In the genomic region with DNA sequence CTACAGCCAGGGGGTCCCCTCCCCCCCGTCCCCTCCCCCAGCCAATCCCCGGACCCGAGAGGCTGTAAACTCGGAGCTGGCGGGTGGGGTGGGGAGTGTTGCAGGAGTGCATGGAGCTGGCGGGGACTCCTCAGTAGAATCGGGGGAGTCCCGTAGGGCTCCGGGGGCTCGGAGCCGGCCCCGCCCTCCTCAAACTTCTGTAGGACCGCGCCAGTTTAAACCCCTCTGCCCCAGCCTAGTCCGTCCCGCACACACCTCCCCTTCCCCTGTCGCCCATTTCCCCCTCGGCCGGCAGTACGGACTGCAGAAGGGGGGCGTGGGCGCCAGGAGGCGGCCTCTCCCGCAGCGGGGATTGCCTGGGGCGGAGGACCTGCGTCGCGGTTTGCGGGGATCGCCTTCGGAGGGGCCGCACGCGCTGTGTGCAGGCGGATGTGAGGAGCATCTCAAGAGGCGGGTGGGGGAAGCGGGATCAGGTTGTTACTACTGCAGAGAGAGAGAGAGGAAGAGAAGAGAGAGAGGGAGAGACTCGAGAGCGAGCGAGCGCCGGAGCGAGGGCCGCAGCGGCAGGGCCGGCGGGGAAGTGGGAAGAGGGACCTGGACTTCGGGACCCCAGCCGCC, we compare ENCODE assay signal across 12 cellular contexts. TPM values are rescaled to one million over a fixed set of nuclear protein-coding genes. Genes with fewer than 3 reads are reported as not detected.
DNase-seq lines count a peak whose midpoint lies in the region; ATAC-seq and TF ChIP-seq lines count a peak whose summit lies in the region.
"Not testable (repeated sequence)": the region's sequence is repeated elsewhere in the genome, so short reads cannot be mapped to it uniquely, and the experiment has no call there.
"Had no signal": no experiment of that assay in that cellular context is flagged by ENCODE, and none has a peak within 500 bp of the region (broad histone marks: within the 10 kb centered on the region; RNA-seq: fewer than 3 reads in every experiment).

No MANE protein-coding gene starts in this region.

- not testable (repeated sequence) for TF ChIP-seq CTCF in CD4-positive, alpha-beta T cell (IDR thresholded peaks at IDR 0.05); lower lobe of right lung (IDR thresholded peaks at IDR 0.05); sigmoid colon (IDR thresholded peaks at IDR 0.05)

- H3K4me3 Mint-ChIP-seq in CD4-positive, alpha-beta T cell; activated CD8-positive, alpha-beta memory T cell treated with anti-CD3 and anti-CD28 coated beads, Interleukin-2, amount 10 ng/mL, durations not matched to agents 7 days and 5 days; activated naive CD8-positive, alpha-beta T cell treated with anti-CD3 and anti-CD28 coated beads, Interleukin-2, amount 50 U/mL, for 24 hours; natural killer cell treated with Interleukin-12 subunit alpha and Interleukin-12 subunit beta and Interleukin-15 and Interleukin-18, amount 100 ng/mL, for 72 hours: not testable (repeated sequence)
- peak overlapping the region; percentile 74 for H3K4me3 Mint-ChIP-seq in T-helper 17 cell

- not testable (repeated sequence) for H3K27ac Mint-ChIP-seq in CD4-positive, alpha-beta T cell; T-helper 17 cell; activated CD8-positive, alpha-beta memory T cell treated with anti-CD3 and anti-CD28 coated beads, Interleukin-2, amount 10 ng/mL, durations not matched to agents 7 days and 5 days; activated naive CD8-positive, alpha-beta T cell treated with anti-CD3 and anti-CD28 coated beads, Interleukin-2, amount 50 U/mL, for 24 hours; natural killer cell treated with Interleukin-12 subunit alpha and Interleukin-12 subunit beta and Interleukin-15 and Interleukin-18, amount 100 ng/mL, for 72 hours

- H3K4me3 ChIP-seq in lower lobe of right lung, sigmoid colon: not testable (repeated sequence)

- not testable (repeated sequence) for H3K36me3 ChIP-seq in lower lobe of right lung, sigmoid colon

- not testable (repeated sequence) for H3K27me3 Mint-ChIP-seq in CD4-positive, alpha-beta T cell; T-helper 17 cell; activated CD8-positive, alpha-beta memory T cell treated with anti-CD3 and anti-CD28 coated beads, Interleukin-2, amount 10 ng/mL, durations not matched to agents 7 days and 5 days; activated naive CD8-positive, alpha-beta T cell treated with anti-CD3 and anti-CD28 coated beads, Interleukin-2, amount 50 U/mL, for 24 hours; natural killer cell treated with Interleukin-12 subunit alpha and Interleukin-12 subunit beta and Interleukin-15 and Interleukin-18, amount 100 ng/mL, for 72 hours

- H3K27ac ChIP-seq in CD4-positive, alpha-beta T cell (ENCODE audit: low read depth, low read length); lower lobe of right lung; sigmoid colon: not testable (repeated sequence)

- not testable (repeated sequence) for H3K9me3 ChIP-seq in CD4-positive, alpha-beta T cell (ENCODE audit: control insufficient read depth, low read length); T-helper 17 cell (ENCODE audit: control insufficient read depth, low read length, poor library complexity, severe bottlenecking); lower lobe of right lung; sigmoid colon

- H3K9me3 Mint-ChIP-seq in CD4-positive, alpha-beta T cell; activated CD8-positive, alpha-beta memory T cell treated with anti-CD3 and anti-CD28 coated beads, Interleukin-2, amount 10 ng/mL, durations not matched to agents 7 days and 5 days (ENCODE audit: low read depth); activated naive CD8-positive, alpha-beta T cell treated with anti-CD3 and anti-CD28 coated beads, Interleukin-2, amount 50 U/mL, for 24 hours; natural killer cell treated with Interleukin-12 subunit alpha and Interleukin-12 subunit beta and Interleukin-15 and Interleukin-18, amount 100 ng/mL, for 72 hours: not testable (repeated sequence)

- WGBS in sigmoid colon, 2 donors = 2 to 4% methylated on average over 11 to 17 of the region's 50 CpGs

- not testable (repeated sequence) for TF ChIP-seq EP300 in sigmoid colon (IDR thresholded peaks at IDR 0.05)

- POLR2A ChIA-PET in CD4-positive, alpha-beta T cell (lab: Charles Lee) = not testable (repeated sequence)

- H3K4me1 ChIP-seq in lower lobe of right lung, sigmoid colon: not testable (repeated sequence)

- CTCF ChIA-PET in CD4-positive, alpha-beta T cell (lab: Charles Lee); activated CD8-positive, alpha-beta memory T cell treated with anti-CD3 and anti-CD28 coated beads, Interleukin-2, amount 10 ng/mL, durations not matched to agents 7 days and 5 days (lab: Charles Lee): not testable (repeated sequence)

- ATAC-seq in CD4-positive, alpha-beta T cell (ENCODE audit: poor library complexity) = peak; percentile 74
- ATAC-seq in T-helper 17 cell (peak; percentile 72), lower lobe of right lung (peak; percentile 18 to 33)
- ATAC-seq in activated CD8-positive, alpha-beta memory T cell treated with anti-CD3 and anti-CD28 coated beads, Interleukin-2, amount 10 ng/mL, durations not matched to agents 7 days and 5 days = peak; percentile 76
- peak; percentile 54 for ATAC-seq in activated naive CD8-positive, alpha-beta T cell treated with anti-CD3 and anti-CD28 coated beads, Interleukin-2, amount 50 U/mL, for 24 hours
- peak; percentile 54 to 76 for ATAC-seq in natural killer cell treated with Interleukin-12 subunit alpha and Interleukin-12 subunit beta and Interleukin-15 and Interleukin-18, amount 100 ng/mL, for 72 hours

- not testable (repeated sequence) for H3K36me3 Mint-ChIP-seq in CD4-positive, alpha-beta T cell (ENCODE audit: low read depth); T-helper 17 cell (ENCODE audit: low read depth); activated CD8-positive, alpha-beta memory T cell treated with anti-CD3 and anti-CD28 coated beads, Interleukin-2, amount 10 ng/mL, durations not matched to agents 7 days and 5 days; activated naive CD8-positive, alpha-beta T cell treated with anti-CD3 and anti-CD28 coated beads, Interleukin-2, amount 50 U/mL, for 24 hours (ENCODE audit: low read depth); natural killer cell treated with Interleukin-12 subunit alpha and Interleukin-12 subunit beta and Interleukin-15 and Interleukin-18, amount 100 ng/mL, for 72 hours

- not testable (repeated sequence) for TF ChIP-seq POLR2A in sigmoid colon (IDR thresholded peaks at IDR 0.05)

- DNase-seq in CD4-positive, alpha-beta T cell; T-helper 17 cell; activated CD8-positive, alpha-beta memory T cell treated with anti-CD3 and anti-CD28 coated beads, Interleukin-2, amount 10 ng/mL, durations not matched to agents 7 days and 5 days; activated naive CD8-positive, alpha-beta T cell treated with anti-CD3 and anti-CD28 coated beads, Interleukin-2, amount 50 U/mL, for 24 hours; lower lobe of right lung; natural killer cell treated with Interleukin-12 subunit alpha and Interleukin-12 subunit beta and Interleukin-15 and Interleukin-18, amount 100 ng/mL, for 72 hours (ENCODE audit: low spot score): not testable (repeated sequence)
- DNase-seq in sigmoid colon (peak; percentile 7), ureter (ENCODE audit: low spot score) (peak; percentile 25)

- H3K27me3 ChIP-seq in CD4-positive, alpha-beta T cell (ENCODE audit: control insufficient read depth, insufficient read depth, low read length); lower lobe of right lung (ENCODE audit: low read depth); sigmoid colon: not testable (repeated sequence)

- H3K4me1 Mint-ChIP-seq in CD4-positive, alpha-beta T cell (ENCODE audit: low read depth); T-helper 17 cell; activated CD8-positive, alpha-beta memory T cell treated with anti-CD3 and anti-CD28 coated beads, Interleukin-2, amount 10 ng/mL, durations not matched to agents 7 days and 5 days; activated naive CD8-positive, alpha-beta T cell treated with anti-CD3 and anti-CD28 coated beads, Interleukin-2, amount 50 U/mL, for 24 hours; natural killer cell treated with Interleukin-12 subunit alpha and Interleukin-12 subunit beta and Interleukin-15 and Interleukin-18, amount 100 ng/mL, for 72 hours (ENCODE audit: low read depth in 2 of 2): not testable (repeated sequence)

- intact Hi-C loops in CD4-positive, alpha-beta T cell (cut with DNase I, micrococcal nuclease); lower lobe of right lung (cut with DNase I); sigmoid colon (cut with DNase I): not testable (repeated sequence)

RNA-seq across cellular contexts. Expression of gene GOLGA8K, which starts 57.0 kb away (rescaled TPM):
- total RNA-seq in CD4-positive, alpha-beta T cell = under 1 TPM; 0.50 to 0.69 TPM
- under 1 TPM; 0.26 to 0.32 TPM for total RNA-seq in T-helper 17 cell
- total RNA-seq in activated CD8-positive, alpha-beta memory T cell treated with anti-CD3 and anti-CD28 coated beads, Interleukin-2, amount 10 ng/mL, durations not matched to agents 7 days and 5 days = 1 to 10 TPM in 1 of 2 experiments, under 1 TPM in 1; 0.68 to 1.5 TPM
- 1.9 TPM for total RNA-seq in lower lobe of right lung
- 1 to 10 TPM; 3.0 to 4.0 TPM for total RNA-seq in natural killer cell treated with Interleukin-12 subunit alpha and Interleukin-12 subunit beta and Interleukin-15 and Interleukin-18, amount 100 ng/mL, for 72 hours
- total RNA-seq in sigmoid colon = 1 to 10 TPM in 1 of 4 donors, under 1 TPM in 2, not detected in 1; 0.36 to 1.1 (median 0.99) TPM
- polyA plus RNA-seq in sigmoid colon = 1 to 10 TPM in 1 of 3 donors, under 1 TPM in 1, not detected in 1; 0.25 to 1.2 TPM
- total RNA-seq in ureter = 1.9 TPM
- total RNA-seq: A673, G401 had no signal
- polyA plus RNA-seq: CD14-positive monocyte, IgD-negative memory B cell had no signal

Comparison
In these comparisons a context has a peak if more than half of its experiments do, and no peak if none do; other contexts are left out.
1. ATAC-seq: peak in every context shown above with its lines; median percentile 76 in activated CD8-positive, alpha-beta memory T cell treated with anti-CD3 and anti-CD28 coated beads, Interleukin-2, amount 10 ng/mL, durations not matched to agents 7 days and 5 days; 74 in CD4-positive, alpha-beta T cell; 72 in T-helper 17 cell; 65 in natural killer cell treated with Interleukin-12 subunit alpha and Interleukin-12 subunit beta and Interleukin-15 and Interleukin-18, amount 100 ng/mL, for 72 hours; 54 in activated naive CD8-positive, alpha-beta T cell treated with anti-CD3 and anti-CD28 coated beads, Interleukin-2, amount 50 U/mL, for 24 hours; 26 in lower lobe of right lung.